Comparison of ENCODE assay signal across 9 cellular contexts in the genomic region with DNA sequence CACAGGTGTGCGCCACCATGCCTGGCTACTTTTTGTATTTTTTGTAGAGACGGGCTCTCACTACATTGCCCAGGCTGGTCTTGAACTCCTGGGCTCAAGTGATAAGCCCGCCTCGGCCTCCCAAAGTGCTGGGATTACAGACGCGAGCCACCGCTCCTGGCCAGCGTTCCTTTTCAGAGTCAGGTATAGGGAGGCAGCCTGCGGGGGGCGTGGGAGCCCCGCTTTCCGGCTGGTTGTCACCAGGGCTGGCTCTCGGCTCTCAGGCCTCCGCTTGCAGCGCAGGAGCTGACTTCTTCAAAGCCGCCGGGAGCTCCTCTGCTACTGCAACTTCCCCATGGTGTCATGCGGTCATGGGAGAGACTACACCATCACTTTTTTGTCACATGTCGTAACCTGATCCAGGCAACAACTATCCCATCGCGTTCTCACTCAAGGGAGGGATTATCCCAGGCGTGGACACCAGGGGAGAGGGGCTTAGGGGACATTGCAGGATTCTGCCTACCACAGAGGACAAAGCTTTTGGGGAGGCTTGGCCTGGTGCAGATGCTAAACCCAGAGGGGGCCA.
DNase-seq lines count a peak whose midpoint lies in the region; ATAC-seq and TF ChIP-seq lines count a peak whose summit lies in the region.
"Had no signal": no experiment of that assay in that cellular context is flagged by ENCODE, and none has a peak within 500 bp of the region (broad histone marks: within the 10 kb centered on the region; RNA-seq: fewer than 3 reads in every experiment).

No MANE protein-coding gene starts in this region.

- H3K27me3 Mint-ChIP-seq in naive thymus-derived CD4-positive, alpha-beta T cell = peaks cover 0 to under 1% (median 0%) of the 10 kb centered on the region in 5 donors

- H3K9me3 ChIP-seq in naive thymus-derived CD4-positive, alpha-beta T cell (ENCODE audit: control insufficient read depth in 2 of 3, low read length in 3 of 3) = no peaks in the 10 kb centered on the region

- H3K4me1 ChIP-seq in naive thymus-derived CD4-positive, alpha-beta T cell (ENCODE audit: control insufficient read depth in 2 of 2, insufficient read depth in 2 of 2, low read length in 2 of 2) = peaks cover 4 to 5% of the 10 kb centered on the region in 2 donors

- no peak overlapping the region for H3K27ac ChIP-seq in naive thymus-derived CD4-positive, alpha-beta T cell (ENCODE audit: low read depth, low read length)

- POLR2A ChIA-PET in naive thymus-derived CD4-positive, alpha-beta T cell (lab: Charles Lee) = no interaction called here

- peaks cover 0 to 36% (median 13%) of the 10 kb centered on the region in 7 donors for H3K4me1 Mint-ChIP-seq in naive thymus-derived CD4-positive, alpha-beta T cell

- peak overlapping the region in 2 of 10 donors; percentile 17 to 30 for H3K4me3 Mint-ChIP-seq in naive thymus-derived CD4-positive, alpha-beta T cell

- CTCF ChIA-PET in naive thymus-derived CD4-positive, alpha-beta T cell (lab: Charles Lee) = interaction anchor here (0.6 kb wide), 1 partner anchor 239 kb away, joined by 4 read pairs; no protein-coding TSS in a partner anchor

- H3K27ac Mint-ChIP-seq in naive thymus-derived CD4-positive, alpha-beta T cell = no peak overlapping the region

- peaks cover 0 to 2% (median 0%) of the 10 kb centered on the region in 11 donors for H3K9me3 Mint-ChIP-seq in naive thymus-derived CD4-positive, alpha-beta T cell

- peak; percentile 82 for ATAC-seq in naive thymus-derived CD4-positive, alpha-beta T cell

- no peak overlapping the region for H3K4me3 ChIP-seq in choroid plexus epithelial cell (ENCODE audit: low read depth, low read length)
- no peak overlapping the region for H3K4me3 ChIP-seq in naive thymus-derived CD4-positive, alpha-beta T cell (ENCODE audit: low read length)

- H3K36me3 Mint-ChIP-seq in naive thymus-derived CD4-positive, alpha-beta T cell = no peaks in the 10 kb centered on the region

- H3K36me3 ChIP-seq in naive thymus-derived CD4-positive, alpha-beta T cell (ENCODE audit: control insufficient read depth in 2 of 3, insufficient read depth in 3 of 3, low read length in 3 of 3) = no peaks in the 10 kb centered on the region

- peak; percentile 22 for TF ChIP-seq CTCF in choroid plexus epithelial cell (conservative IDR thresholded peaks at IDR 0.05; ENCODE audit: low read depth, low read length)

- intact Hi-C loops in naive thymus-derived CD4-positive, alpha-beta T cell (cut with micrococcal nuclease) = no loop called here

- DNase-seq in ELF-1 (ENCODE audit: low read depth, low spot score) = peak; percentile 90
- DNase-seq in NCI-H510A treated with DMSO at 0.1 percent for 48 hours (lab: John Stamatoyannopoulos, UW) = peak; percentile 77
- DNase-seq in choroid plexus epithelial cell (ENCODE audit: low read depth) = peak; percentile 74
- DNase-seq in naive thymus-derived CD4-positive, alpha-beta T cell = no peak
- DNase-seq in kidney tubule cell (ENCODE audit: low spot score) = no peak
- no peak for DNase-seq in T-helper 9 cell
- DNase-seq in EL = no peak
- DNase-seq in activated naive CD4-positive, alpha-beta T cell treated with anti-CD3 and anti-CD28 coated beads, Interleukin-2, amount 50 U/mL, for 16 hours = no peak
- DNase-seq: NCI-H774 had no signal

- H3K27me3 ChIP-seq in naive thymus-derived CD4-positive, alpha-beta T cell (ENCODE audit: control insufficient read depth in 2 of 2, insufficient read depth in 2 of 2, low read length in 2 of 2) = no peaks in the 10 kb centered on the region

Comparison
In these comparisons a context has a peak if more than half of its experiments do, and no peak if none do; other contexts are left out.
1. DNase-seq: peak in ELF-1 (single experiment), NCI-H510A treated with DMSO at 0.1 percent for 48 hours (single experiment) and choroid plexus epithelial cell (single experiment); none in naive thymus-derived CD4-positive, alpha-beta T cell (0 of 9), kidney tubule cell (single experiment), T-helper 9 cell (single experiment), EL (single experiment) and activated naive CD4-positive, alpha-beta T cell treated with anti-CD3 and anti-CD28 coated beads, Interleukin-2, amount 50 U/mL, for 16 hours (single experiment).